ENCODE assay signal across 14 cellular contexts in genomic region chr10:6071181-6072175, GRCh38. TPM values are rescaled to one million over a fixed set of nuclear protein-coding genes. Genes with fewer than 3 reads are reported as not detected.
A peak's percentile ranks its signal among the peaks of the same experiment; 100 is the strongest.
DNase-seq lines count a peak whose midpoint lies in the region; ATAC-seq and TF ChIP-seq lines count a peak whose summit lies in the region.
"Had no signal": no experiment of that assay in that cellular context is flagged by ENCODE, and none has a peak within 500 bp of the region (broad histone marks: within the 10 kb centered on the region; RNA-seq: fewer than 3 reads in every experiment).

No MANE protein-coding gene starts in this region.

- no peak for TF ChIP-seq CTCF in Peyer's patch (IDR thresholded peaks at IDR 0.05)
- TF ChIP-seq CTCF in esophagus squamous epithelium (IDR thresholded peaks at IDR 0.05) = no peak
- TF ChIP-seq CTCF in vagina (IDR thresholded peaks at IDR 0.05) = no peak

- H3K27ac ChIP-seq in Peyer's patch = peak overlapping the region; percentile 53 to 76 (median 59)
- H3K27ac ChIP-seq in esophagus squamous epithelium = peak overlapping the region; percentile 17 to 61 (median 45)
- no peak overlapping the region for H3K27ac ChIP-seq in vagina
- H3K27ac ChIP-seq: C4-2B had no signal

- H3K36me3 ChIP-seq in Peyer's patch (no peaks in the 10 kb centered on the region), esophagus squamous epithelium (no peaks in the 10 kb centered on the region), vagina (no peaks in the 10 kb centered on the region)

- intact Hi-C loops in esophagus squamous epithelium (cut with DNase I) = no loop called here
- intact Hi-C loops in left colon (cut with DNase I, micrococcal nuclease) = no loop called here
- intact Hi-C loops in vagina (cut with DNase I) = no loop called here

- H3K9me3 ChIP-seq in Peyer's patch (no peaks in the 10 kb centered on the region), esophagus squamous epithelium (no peaks in the 10 kb centered on the region), vagina (no peaks in the 10 kb centered on the region)

- H3K36me3 Mint-ChIP-seq in stimulated activated naive CD8-positive, alpha-beta T cell treated with anti-CD3 and anti-CD28 coated beads, Interleukin-15, Interleukin-2, amounts not matched to agents 100 ng/mL and 50 ng/mL, for 24 hours (ENCODE audit: low read depth) = no peaks in the 10 kb centered on the region

- WGBS in esophagus squamous epithelium, 2 donors = 61 to 72% methylated on average over 6 to 9 of the region's 10 CpGs

- H3K27me3 ChIP-seq in Peyer's patch (no peaks in the 10 kb centered on the region), esophagus squamous epithelium (peaks cover 0 to 25% (median 0%) of the 10 kb centered on the region in 4 donors), vagina (no peaks in the 10 kb centered on the region)

- ATAC-seq in stimulated activated naive CD8-positive, alpha-beta T cell treated with anti-CD3 and anti-CD28 coated beads, Interleukin-15, Interleukin-2, amounts not matched to agents 100 U/mL and 50 U/mL, for 24 hours = no peak
- ATAC-seq in left colon = no peak
- ATAC-seq in HG02610 (IDR thresholded peaks at IDR 0.05; ENCODE audit: unreplicated experiment) = no peak
- ATAC-seq: left lobe of liver had no signal

- H3K9me3 Mint-ChIP-seq in stimulated activated naive CD8-positive, alpha-beta T cell treated with anti-CD3 and anti-CD28 coated beads, Interleukin-15, Interleukin-2, amounts not matched to agents 100 ng/mL and 50 ng/mL, for 24 hours = no peaks in the 10 kb centered on the region

- H3K4me3 ChIP-seq in Peyer's patch (no peak overlapping the region), esophagus squamous epithelium (no peak overlapping the region), vagina (no peak overlapping the region)

- H3K4me1 Mint-ChIP-seq in stimulated activated naive CD8-positive, alpha-beta T cell treated with anti-CD3 and anti-CD28 coated beads, Interleukin-15, Interleukin-2, amounts not matched to agents 100 ng/mL and 50 ng/mL, for 24 hours (ENCODE audit: low read depth) = peaks cover 88% of the 10 kb centered on the region

- no peak for DNase-seq in stimulated activated naive CD8-positive, alpha-beta T cell treated with anti-CD3 and anti-CD28 coated beads, Interleukin-15, Interleukin-2, amounts not matched to agents 100 U/mL and 50 U/mL, for 24 hours
- DNase-seq in Peyer's patch (peak in 2 of 3 donors; percentile 43), esophagus squamous epithelium (lab: John Stamatoyannopoulos, UW) (no peak), left colon (no peak), NCI-H82 (lab: John Stamatoyannopoulos, UW) (no peak), vagina (ENCODE audit: extremely low spot score in 2 of 2) (no peak)
- DNase-seq: cerebellar nuclear complex, NCI-H510A, SW 1271 had no signal

- peak overlapping the region; percentile 98 for H3K27ac Mint-ChIP-seq in stimulated activated naive CD8-positive, alpha-beta T cell treated with anti-CD3 and anti-CD28 coated beads, Interleukin-15, Interleukin-2, amounts not matched to agents 100 ng/mL and 50 ng/mL, for 24 hours

- TF ChIP-seq POLR2A in Peyer's patch (IDR thresholded peaks at IDR 0.05) (no peak), esophagus squamous epithelium (IDR thresholded peaks at IDR 0.05) (no peak), vagina (IDR thresholded peaks at IDR 0.05) (no peak)

- peak overlapping the region; percentile 77 for H3K4me3 Mint-ChIP-seq in stimulated activated naive CD8-positive, alpha-beta T cell treated with anti-CD3 and anti-CD28 coated beads, Interleukin-15, Interleukin-2, amounts not matched to agents 100 ng/mL and 50 ng/mL, for 24 hours

- H3K27me3 Mint-ChIP-seq in stimulated activated naive CD8-positive, alpha-beta T cell treated with anti-CD3 and anti-CD28 coated beads, Interleukin-15, Interleukin-2, amounts not matched to agents 100 ng/mL and 50 ng/mL, for 24 hours = no peaks in the 10 kb centered on the region

- H3K4me1 ChIP-seq in Peyer's patch (peaks cover 0 to 30% (median 3%) of the 10 kb centered on the region in 4 donors), esophagus squamous epithelium (peaks cover 0 to 23% (median 6%) of the 10 kb centered on the region in 3 donors), vagina (no peaks in the 10 kb centered on the region)

RNA-seq across cellular contexts. Expression of gene IL2RA, which starts 9.3 kb away (rescaled TPM):
- total RNA-seq in Peyer's patch = 10 to 100 TPM in 1 of 4 donors, 1 to 10 TPM in 2, under 1 TPM in 1; 0.70 to 16.5 (median 1.9) TPM
- 1 to 10 TPM in 2 of 4 donors, under 1 TPM in 1, not detected in 1; 0.70 to 3.8 (median 3.0) TPM for total RNA-seq in esophagus squamous epithelium
- 1 to 10 TPM in 1 of 2 donors, under 1 TPM in 1; 0.61 to 1.8 TPM for total RNA-seq in left colon
- total RNA-seq in vagina = not detected
- total RNA-seq: pulmonary artery endothelial cell had no signal

RNA-seq across cellular contexts. Expression of gene RBM17, which starts 17.4 kb away (rescaled TPM):
- total RNA-seq in Peyer's patch = 100 to 1,000 TPM in 2 of 4 donors, 10 to 100 TPM in 2; 66.4 to 166 (median 101) TPM
- total RNA-seq in esophagus squamous epithelium = 10 to 100 TPM; 35.7 to 61.8 (median 39.4) TPM
- 10 to 100 TPM; 71.7 to 90.7 TPM for total RNA-seq in left colon
- total RNA-seq in vagina = 50.6 TPM

Comparison
In these comparisons a context has a peak if more than half of its experiments do, and no peak if none do; other contexts are left out.
1. DNase-seq: peak in Peyer's patch (2 of 3); none in stimulated activated naive CD8-positive, alpha-beta T cell treated with anti-CD3 and anti-CD28 coated beads, Interleukin-15, Interleukin-2, amounts not matched to agents 100 U/mL and 50 U/mL, for 24 hours (single experiment), esophagus squamous epithelium (single experiment), left colon (0 of 2), NCI-H82 (single experiment) and vagina (0 of 2).